ENCODE assay signal across 9 cellular contexts in the genomic region with DNA sequence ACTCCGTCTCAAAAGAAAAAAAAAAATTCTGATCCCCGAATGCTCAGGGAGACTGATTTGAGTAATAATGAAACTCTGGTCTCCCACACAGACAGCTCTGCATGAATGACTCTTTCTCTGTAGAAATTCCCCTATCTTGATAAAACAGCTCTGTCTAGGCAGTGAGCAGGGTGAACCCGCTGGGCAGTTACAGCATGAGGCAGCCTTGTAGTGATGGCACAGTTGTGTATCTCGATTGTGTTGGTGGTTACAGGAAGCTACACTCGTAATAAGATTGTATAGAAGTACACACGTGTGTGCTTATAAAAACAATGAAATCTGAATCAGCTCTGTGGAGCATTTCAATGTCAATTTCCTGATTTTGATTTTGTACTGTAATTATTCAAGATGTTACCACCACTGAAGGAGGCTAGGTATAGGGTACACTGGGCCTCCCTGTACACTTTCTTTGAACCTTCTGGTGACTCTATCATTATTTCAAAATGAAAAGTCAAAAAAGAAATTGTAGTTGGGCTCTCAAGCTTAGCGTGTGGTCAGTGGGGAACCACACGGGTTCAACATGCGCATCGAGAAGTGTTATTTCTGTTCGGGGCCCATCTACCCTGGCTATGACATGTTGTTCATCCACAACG. TPM values are rescaled to one million over a fixed set of nuclear protein-coding genes. Genes with fewer than 3 reads are reported as not detected.
A peak's percentile ranks its signal among the peaks of the same experiment; 100 is the strongest.
DNase-seq lines count a peak whose midpoint lies in the region; ATAC-seq lines count a peak whose summit lies in the region.
"Had no signal": no experiment of that assay in that cellular context is flagged by ENCODE, and none has a peak within 500 bp of the region (broad histone marks: within the 10 kb centered on the region; RNA-seq: fewer than 3 reads in every experiment).

No MANE protein-coding gene starts in this region.

- H2BK5ac ChIP-seq in mesenchymal stem cell (ENCODE audit: low read depth, low read length, poor library complexity, severe bottlenecking): peak overlapping the region; percentile 14

- H3K18ac ChIP-seq in mesenchymal stem cell (ENCODE audit: low read depth in 1 of 2, low read length in 2 of 2): no peak overlapping the region

- peak overlapping the region; percentile 61 for H3K27ac ChIP-seq in mesenchymal stem cell (ENCODE audit: low read length, poor library complexity, severe bottlenecking)
- H3K27ac ChIP-seq: skin epidermis had no signal

- no peak overlapping the region for H3K14ac ChIP-seq in mesenchymal stem cell (ENCODE audit: low read length in 2 of 2)

- no peaks in the 10 kb centered on the region for H3K79me1 ChIP-seq in mesenchymal stem cell (replicated peaks; ENCODE audit: low read length, poor library complexity, severe bottlenecking)

- H3K36me3 ChIP-seq in mesenchymal stem cell (ENCODE audit: control insufficient read depth in 1 of 2, insufficient read depth in 2 of 2, low read depth in 1 of 2, low read length in 2 of 2): no peaks in the 10 kb centered on the region

- ATAC-seq in GM18511 (IDR thresholded peaks at IDR 0.05; ENCODE audit: unreplicated experiment): peak; percentile 81
- peak; percentile 78 for ATAC-seq in HG02571 (IDR thresholded peaks at IDR 0.05; ENCODE audit: unreplicated experiment)

- DNase-seq in RPMI7951 (ENCODE audit: low read depth): peak; percentile 31
- DNase-seq in mesenchymal stem cell: no peak
- no peak for DNase-seq in hippocampal formation (lab: John Stamatoyannopoulos, UW)
- no peak for DNase-seq in RPMI8226
- no peak for DNase-seq in NCI-H82 treated with DMSO at 0.1 percent for 48 hours (lab: John Stamatoyannopoulos, UW; ENCODE audit: unreplicated experiment)
- no peak for DNase-seq in NCI-H2029 (lab: John Stamatoyannopoulos, UW)

- no peak overlapping the region for H2AFZ ChIP-seq in mesenchymal stem cell (ENCODE audit: low read depth, low read length)

- H2BK120ac ChIP-seq in mesenchymal stem cell (ENCODE audit: low read depth, low read length): no peak overlapping the region

- peak overlapping the region; percentile 61 for H2AK5ac ChIP-seq in mesenchymal stem cell (ENCODE audit: low read length, severe bottlenecking)

- 97% methylated on average over 12 of the region's 12 CpGs for WGBS in mesenchymal stem cell

- H2BK15ac ChIP-seq in mesenchymal stem cell (ENCODE audit: low read depth, poor library complexity, severe bottlenecking): no peak overlapping the region

- no peaks in the 10 kb centered on the region for H3K27me3 ChIP-seq in mesenchymal stem cell (ENCODE audit: control insufficient read depth in 1 of 2, insufficient read depth in 1 of 2, low read length in 2 of 2)

- no peaks in the 10 kb centered on the region for H3K9me3 ChIP-seq in mesenchymal stem cell (ENCODE audit: control insufficient read depth, low read length)

- H3K4ac ChIP-seq in mesenchymal stem cell (ENCODE audit: low read depth in 1 of 2, low read length in 2 of 2): no peak overlapping the region

- H4K8ac ChIP-seq in mesenchymal stem cell (ENCODE audit: low read length): no peak overlapping the region

- H4K91ac ChIP-seq in mesenchymal stem cell (ENCODE audit: low read length): no peak overlapping the region

- H3K4me3 ChIP-seq in mesenchymal stem cell (ENCODE audit: insufficient read depth in 1 of 2, low read depth in 1 of 2, low read length in 2 of 2): no peak overlapping the region
- H3K4me3 ChIP-seq: skin epidermis had no signal

- peaks cover 5% of the 10 kb centered on the region for H3K4me1 ChIP-seq in mesenchymal stem cell (ENCODE audit: control insufficient read depth, insufficient read depth, low read depth, low read length)

- no peak overlapping the region for H3K23ac ChIP-seq in mesenchymal stem cell (ENCODE audit: low read length in 2 of 2)

- H3K9ac ChIP-seq in mesenchymal stem cell (ENCODE audit: low read length): no peak overlapping the region

- no peak overlapping the region for H3K4me2 ChIP-seq in mesenchymal stem cell (ENCODE audit: low read length, poor library complexity, severe bottlenecking)

- H2BK12ac ChIP-seq in mesenchymal stem cell (ENCODE audit: low read length in 2 of 2): no peak overlapping the region

RNA-seq across cellular contexts. Expression of a gene that starts 34.9 kb away (rescaled TPM):
- 12.5 TPM in 2 replicates for total RNA-seq in RPMI7951 (2014; rRNA removed; shearing (Covaris generic))
- polyA plus RNA-seq in mesenchymal stem cell (2013, experiment 1 of 2): 4.3 TPM
- 4.2 TPM for polyA plus RNA-seq in mesenchymal stem cell (2013, experiment 2 of 2)
